In the genomic region with DNA sequence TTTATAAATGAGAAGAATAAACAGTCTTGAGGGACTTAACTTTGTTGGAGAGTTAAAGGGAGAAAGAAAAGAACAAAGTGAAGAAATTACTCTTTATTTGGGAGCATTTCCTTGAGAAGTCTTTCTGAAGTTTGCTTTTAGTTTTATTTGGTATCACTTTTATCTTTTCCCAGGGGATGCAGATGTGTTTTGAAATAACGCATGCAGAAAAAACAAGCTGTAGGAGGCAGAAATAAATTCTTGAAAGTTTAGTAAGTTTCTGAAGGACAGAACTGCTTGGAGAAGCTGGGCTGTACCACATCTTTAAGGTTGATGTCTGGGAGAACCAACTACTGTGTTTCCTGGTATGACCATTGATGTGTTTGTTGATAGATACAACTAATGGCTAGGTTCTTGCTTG, we compare ENCODE assay signal across 17 cellular contexts.
"Had no signal": no experiment of that assay in that cellular context is flagged by ENCODE, and none has a peak within 500 bp of the region (broad histone marks: within the 10 kb centered on the region; RNA-seq: fewer than 3 reads in every experiment).

No MANE protein-coding gene starts in this region.

- ATAC-seq: activated CD8-positive, alpha-beta memory T cell treated with anti-CD3 and anti-CD28 coated beads, Interleukin-2, amount 10 ng/mL, durations not matched to agents 7 days and 5 days; activated T-helper 17 cell treated with anti-CD3 and anti-CD28 coated beads, Interleukin-2, amount 50 U/mL, for 72 hours; left lobe of liver had no signal

- H3K4me1 ChIP-seq: thyroid gland had no signal

- H3K36me3 ChIP-seq: thyroid gland had no signal

- H3K27me3 ChIP-seq: thyroid gland had no signal

- DNase-seq: activated B cell treated with CpG ODN at 0.5 μM for 24 hours; activated CD4-positive, alpha-beta memory T cell treated with anti-CD3 and anti-CD28 coated beads for 36 hours; activated CD4-positive, alpha-beta T cell treated with anti-CD3 and anti-CD28 coated beads for 4 hours; activated CD8-positive, alpha-beta memory T cell treated with anti-CD3 and anti-CD28 coated beads, Interleukin-2, amount 10 ng/mL, durations not matched to agents 7 days and 5 days; activated naive CD4-positive, alpha-beta T cell treated with Interleukin-2 at 50 U/mL for 16 hours; activated T-cell treated with anti-CD3 and anti-CD28 coated beads, Interleukin-2, amount 50 U/mL, for 1 hour; aorta; cortex of kidney; foreskin fibroblast; midbrain; stimulated activated CD4-positive, alpha-beta T cell treated with anti-CD3 and anti-CD28 coated beads, Interleukin-2, amount 100 ng/mL, for 24 hours; stimulated activated naive CD4-positive, alpha-beta T cell treated with Interleukin-2 at 50 U/mL for 16 hours; T-helper 1 cell; T-helper 9 cell; thyroid gland had no signal

- H3K9me3 ChIP-seq: thyroid gland had no signal

- H3K4me3 ChIP-seq: thyroid gland had no signal

- H3K27ac ChIP-seq: thyroid gland had no signal
